ENCODE assay signal across 16 cellular contexts in genomic region chr2:144501118-144501517, GRCh38. TPM values are rescaled to one million over a fixed set of nuclear protein-coding genes. Genes with fewer than 3 reads are reported as not detected.
DNase-seq lines count a peak whose midpoint lies in the region; FAIRE-seq and TF ChIP-seq lines count a peak whose summit lies in the region.
"Had no signal": no experiment of that assay in that cellular context is flagged by ENCODE, and none has a peak within 500 bp of the region (broad histone marks: within the 10 kb centered on the region; RNA-seq: fewer than 3 reads in every experiment).

No MANE protein-coding gene starts in this region.

- H3K9me3 ChIP-seq in HEK293 (ENCODE audit: control insufficient read depth, insufficient read depth, low read depth, low read length) (no peaks in the 10 kb centered on the region), ascending aorta (no peaks in the 10 kb centered on the region), stomach (no peaks in the 10 kb centered on the region)

- DNase-seq in ascending aorta (ENCODE audit: low spot score in 2 of 2) (no peak), immature natural killer cell (no peak), stomach (no peak), RPMI8226 (no peak), NCI-H2171 (lab: John Stamatoyannopoulos, UW) (no peak), GM13976 (ENCODE audit: low spot score) (no peak), frontal cortex (ENCODE audit: low spot score in 2 of 2) (no peak)
- DNase-seq: activated B cell treated with CpG ODN at 0.5 μM for 24 hours; activated naive CD4-positive, alpha-beta T cell; erythroblast; NCI-H1092 treated with DMSO at 0.1 percent for 48 hours; stimulated activated CD4-positive, alpha-beta T cell treated with anti-CD3 and anti-CD28 coated beads, Interleukin-15, amount 100 ng/mL, for 24 hours; SW 1271 had no signal

- in situ Hi-C loops in GM13976 (cut with MboI; ENCODE audit: low sequenced_read_pairs, unreplicated experiment), result no loop called here

- CTCF ChIA-PET in HEK293 (lab: Yijun Ruan, JAX), result interaction anchor here (0.7 kb wide), 1 partner anchor 218 kb away, joined by 4 read pairs; no protein-coding TSS in a partner anchor

- TF ChIP-seq CTCF in HEK293 (tag by site-specific recombination; IDR thresholded peaks at IDR 0.05) (no peak), ascending aorta (IDR thresholded peaks at IDR 0.05) (no peak), stomach (IDR thresholded peaks at IDR 0.05) (no peak), GM13976 (IDR thresholded peaks at IDR 0.05; ENCODE audit: borderline replicate concordance, control extremely low read depth, extremely low read depth, insufficient read depth, missing control alignments) (no peak)

- FAIRE-seq in frontal cortex (lab: Jason Lieb, UNC), result no peak
- FAIRE-seq: GM12892 had no signal

- intact Hi-C loops in ascending aorta (cut with DNase I), result no loop called here
- intact Hi-C loops in stomach (cut with DNase I; ENCODE audit: low total_unique reads), result no loop called here

- H3K4me3 Mint-ChIP-seq in immature natural killer cell, result peak overlapping the region in 2 of 5 donors; percentile 14 to 57
- H3K4me3 Mint-ChIP-seq: activated B cell treated with CpG ODN at 0.5 μM for 24 hours had no signal

- H3K4me3 ChIP-seq in HEK293 (ENCODE audit: low read depth, low read length), result no peak overlapping the region
- H3K4me3 ChIP-seq in ascending aorta, result no peak overlapping the region
- no peak overlapping the region for H3K4me3 ChIP-seq in stomach

- TF ChIP-seq POLR2A in stomach (IDR thresholded peaks at IDR 0.05), result no peak

- 80 to 89% (median 81%) methylated on average over 3 of the region's 3 CpGs for WGBS in stomach, 5 donors

- no peak for TF ChIP-seq EP300 in stomach (IDR thresholded peaks at IDR 0.05)

- H3K27ac Mint-ChIP-seq in immature natural killer cell, result peak overlapping the region in 5 of 6 donors; percentile 47 to 98 (median 96)
- H3K27ac Mint-ChIP-seq: activated B cell treated with CpG ODN at 0.5 μM for 24 hours had no signal

- H3K36me3 Mint-ChIP-seq in immature natural killer cell, result peaks cover 17 to 34% (median 17%) of the 10 kb centered on the region in 3 donors

- POLR2A ChIA-PET in HEK293 (lab: Yijun Ruan, JAX), result no interaction called here

- peaks cover 0 to 2% of the 10 kb centered on the region in 2 experiments; a peak in 1 of 3 replicates for H3K36me3 ChIP-seq in HEK293 (ENCODE audit: control insufficient read depth in 2 of 2, insufficient read depth in 1 of 2, low read length in 2 of 2)
- no peaks in the 10 kb centered on the region for H3K36me3 ChIP-seq in ascending aorta
- no peaks in the 10 kb centered on the region for H3K36me3 ChIP-seq in stomach

- H3K27me3 ChIP-seq in ascending aorta, result no peaks in the 10 kb centered on the region
- H3K27me3 ChIP-seq in stomach, result no peaks in the 10 kb centered on the region

- H3K4me1 Mint-ChIP-seq in immature natural killer cell, result peaks cover 89 to 96% of the 10 kb centered on the region in 2 donors

- H3K27ac ChIP-seq in HEK293 (ENCODE audit: extremely low read depth, low read depth, low read length), result no peak overlapping the region
- H3K27ac ChIP-seq in ascending aorta, result peak overlapping the region; percentile 61 to 64
- H3K27ac ChIP-seq in stomach, result peak overlapping the region in 4 of 5 donors; percentile 5 to 97 (median 54)
- H3K27ac ChIP-seq: parathyroid adenoma had no signal

- no peaks in the 10 kb centered on the region for H3K9me3 Mint-ChIP-seq in immature natural killer cell
- H3K9me3 Mint-ChIP-seq: activated B cell treated with CpG ODN at 0.5 μM for 24 hours had no signal

- H3K4me1 ChIP-seq in HEK293 (ENCODE audit: control insufficient read depth, insufficient read depth, low read length) (peaks cover 34% of the 10 kb centered on the region), ascending aorta (peaks cover 4 to 45% of the 10 kb centered on the region in 2 donors), stomach (peaks cover 0 to 42% (median 4%) of the 10 kb centered on the region in 4 donors)
- H3K4me1 ChIP-seq: parathyroid adenoma had no signal

- H3K27me3 Mint-ChIP-seq in immature natural killer cell (ENCODE audit: low read depth in 3 of 3), result peaks cover 0 to 24% (median 15%) of the 10 kb centered on the region in 3 donors
- H3K27me3 Mint-ChIP-seq: activated B cell treated with CpG ODN at 0.5 μM for 24 hours had no signal

TF ChIP-seq in HEK293, 187 proteins besides CTCF, POLR2A, EP300 and RAD21:
- TF ChIP-seq TCF7L2 (IDR thresholded peaks at IDR 0.05; ENCODE audit: borderline replicate concordance, low read depth, low read length), result no peak
- no peak for TF ChIP-seq HIC1 (tag by site-specific recombination; IDR thresholded peaks at IDR 0.05)
- no peak for TF ChIP-seq ZNF639 (tag by site-specific recombination; IDR thresholded peaks at IDR 0.05)
- no peak for TF ChIP-seq KLF9 (tag by site-specific recombination; IDR thresholded peaks at IDR 0.05; ENCODE audit: low read depth)
- TF ChIP-seq ZNF747 (tag by site-specific recombination; IDR thresholded peaks at IDR 0.05), result no peak
- TF ChIP-seq PRDM10 (tag by site-specific recombination; IDR thresholded peaks at IDR 0.05), result peak; percentile 85
- no peak for TF ChIP-seq FEZF1 (tag by site-specific recombination; IDR thresholded peaks at IDR 0.05)
- 0 out of 2 replicates have a peak, but pooled peaks have one; percentile 55 for TF ChIP-seq ZNF660 (tag by site-specific recombination; IDR thresholded peaks at IDR 0.05)
- no peak for TF ChIP-seq ZNF76 (tag by site-specific recombination; IDR thresholded peaks at IDR 0.05; ENCODE audit: borderline replicate concordance, low read depth)

RNA-seq across cellular contexts. Expression of gene ZEB2, which starts 18.8 kb away (rescaled TPM):
- total RNA-seq in ascending aorta (74.6 TPM), stomach (100 to 1,000 TPM in 1 of 5 donors, 10 to 100 TPM in 4; 13.0 to 161 (median 53.6) TPM), frontal cortex (267 TPM)
- polyA plus RNA-seq in immature natural killer cell (100 to 1,000 TPM in 1 of 3 donors, 10 to 100 TPM in 2; 56.5 to 115 (median 62.3) TPM), stomach (10 to 100 TPM; 10.7 to 48.0 (median 38.3) TPM)
